Comparison of ENCODE assay signal across 8 cellular contexts in genomic region chr16:89658221-89658879, GRCh38. TPM values are rescaled to one million over a fixed set of nuclear protein-coding genes. Genes with fewer than 3 reads are reported as not detected.
DNase-seq lines count a peak whose midpoint lies in the region; ATAC-seq lines count a peak whose summit lies in the region.

No MANE protein-coding gene starts in this region.

- H3K9me3 Mint-ChIP-seq in naive B cell = no peaks in the 10 kb centered on the region

- no peaks in the 10 kb centered on the region for H3K4me1 ChIP-seq in endocrine pancreas (ENCODE audit: control insufficient read depth, insufficient read depth, low read length)

- H3K27me3 Mint-ChIP-seq in naive B cell = no peaks in the 10 kb centered on the region

- peak overlapping the region; percentile 42 for H3K9ac ChIP-seq in endocrine pancreas (ENCODE audit: control insufficient read depth, insufficient read depth, low read length)

- peak overlapping the region; percentile 82 to 93 (median 89) for H3K4me3 Mint-ChIP-seq in naive B cell

- H3K27ac Mint-ChIP-seq in naive B cell = peak overlapping the region; percentile 59 to 97 (median 90)

- H3K36me3 ChIP-seq in endocrine pancreas (ENCODE audit: control insufficient read depth, insufficient read depth, low read length) = no peaks in the 10 kb centered on the region

- H3K27me3 ChIP-seq in endocrine pancreas (ENCODE audit: control insufficient read depth, insufficient read depth, low read length) = no peaks in the 10 kb centered on the region

- H3K4me1 Mint-ChIP-seq in naive B cell = peaks cover 16 to 34% (median 28%) of the 10 kb centered on the region in 3 donors

- ATAC-seq in naive B cell (ENCODE audit: low read depth in 2 of 2) = no peak
- ATAC-seq in GM18858 (IDR thresholded peaks at IDR 0.05; ENCODE audit: unreplicated experiment) = no peak
- ATAC-seq in GM19023 (IDR thresholded peaks at IDR 0.05; ENCODE audit: unreplicated experiment) = no peak

- H3K36me3 Mint-ChIP-seq in naive B cell = peaks cover 0 to 6% of the 10 kb centered on the region in 2 donors

- peak; percentile 73 for DNase-seq in activated effector memory CD4-positive, alpha-beta T cell treated with anti-CD3 and anti-CD28 coated beads, Interleukin-2, amount 50 U/mL, for 16 hours
- DNase-seq in activated effector memory CD4-positive, alpha-beta T cell treated with Interleukin-2 at 50 U/mL for 16 hours = no peak
- peak; percentile 39 for DNase-seq in RKO (ENCODE audit: low spot score)
- no peak for DNase-seq in naive B cell
- DNase-seq in GF-D8 (lab: John Stamatoyannopoulos, UW) = no peak

- H3K4me3 ChIP-seq in endocrine pancreas (ENCODE audit: control insufficient read depth, insufficient read depth, low read length) = peak overlapping the region; percentile 15

- no peaks in the 10 kb centered on the region for H3K9me3 ChIP-seq in endocrine pancreas (ENCODE audit: control insufficient read depth, low read length)

RNA-seq across cellular contexts. Expression of gene SPATA33, which starts 0.7 kb away (rescaled TPM):
- 1 to 10 TPM in 5 of 6 donors, not detected in 1; 1.5 to 3.2 (median 2.5) TPM for polyA plus RNA-seq in naive B cell (ENCODE audit: low read depth in 6 of 6)

RNA-seq across cellular contexts. Expression of gene CHMP1A, which starts 0.8 kb away (rescaled TPM):
- 10 to 100 TPM; 63.0 to 91.4 (median 73.5) TPM for polyA plus RNA-seq in naive B cell (ENCODE audit: low read depth in 6 of 6)

RNA-seq across cellular contexts. Expression of gene CDK10, which starts 28.1 kb away (rescaled TPM):
- 10 to 100 TPM; 16.7 to 27.7 (median 19.6) TPM for polyA plus RNA-seq in naive B cell (ENCODE audit: low read depth in 6 of 6)

RNA-seq across cellular contexts. Expression of gene SPATA2L, which starts 43.2 kb away (rescaled TPM):
- polyA plus RNA-seq in naive B cell (ENCODE audit: low read depth in 6 of 6) = 10 to 100 TPM in 1 of 6 donors, 1 to 10 TPM in 5; 5.9 to 18.8 (median 8.6) TPM

RNA-seq across cellular contexts. Expression of gene DPEP1, which starts 44.9 kb away (rescaled TPM):
- not detected for polyA plus RNA-seq in naive B cell (ENCODE audit: low read depth in 6 of 6)

Comparison
In these comparisons a context has a peak if more than half of its experiments do, and no peak if none do; other contexts are left out.
1. DNase-seq: peak in activated effector memory CD4-positive, alpha-beta T cell treated with anti-CD3 and anti-CD28 coated beads, Interleukin-2, amount 50 U/mL, for 16 hours (single experiment) and RKO (single experiment); none in activated effector memory CD4-positive, alpha-beta T cell treated with Interleukin-2 at 50 U/mL for 16 hours (single experiment), naive B cell (single experiment) and GF-D8 (single experiment).